ENCODE assay signal across 1 cellular context in the genomic region with DNA sequence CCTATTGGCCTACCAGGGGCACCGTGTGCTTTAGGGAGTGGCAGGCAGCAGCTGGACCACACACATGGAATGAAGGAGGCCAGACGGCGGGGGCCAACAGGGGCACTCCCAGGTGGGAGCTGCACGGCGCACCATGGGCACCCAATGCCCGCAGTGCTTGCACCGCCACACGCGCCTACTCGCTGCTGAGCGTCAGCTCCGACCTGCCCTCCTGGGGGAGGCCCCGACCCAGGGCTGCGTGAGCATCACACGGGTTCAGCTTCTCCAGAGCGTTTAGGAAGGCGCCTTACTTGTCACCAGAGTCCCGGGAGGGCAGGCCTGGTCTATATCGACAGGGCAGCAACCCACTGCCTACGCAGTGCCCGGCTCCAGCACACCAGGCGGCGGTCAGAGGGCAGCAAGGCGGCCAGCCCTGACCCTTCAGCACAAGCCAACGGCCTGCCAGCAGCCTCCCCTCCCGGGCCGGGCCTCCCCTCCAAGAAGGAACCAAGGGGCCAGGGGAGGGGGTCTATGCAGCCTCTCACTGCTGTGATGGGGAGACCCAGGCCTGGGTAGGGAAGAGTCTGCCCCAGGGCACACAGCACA.
TF ChIP-seq lines count a peak whose summit lies in the region.

No MANE protein-coding gene starts in this region.

TF ChIP-seq in H1, 55 proteins besides CTCF, POLR2A, EP300 and RAD21 (continued from another document):
- TF ChIP-seq JUND (IDR thresholded peaks at IDR 0.05; ENCODE audit: low read length), result no peak
TF ChIP-seq in H1: peak in this region for 1.
